1 cellular context compared by ENCODE assay signal in genomic region chr20:44738779-44739477, GRCh38.
A peak's percentile ranks its signal among the peaks of the same experiment; 100 is the strongest.
TF ChIP-seq lines count a peak whose summit lies in the region.

No MANE protein-coding gene starts in this region.

TF ChIP-seq in K562, 482 proteins besides CTCF, POLR2A, EP300 and RAD21 (continued from another document and continues in another):
- TF ChIP-seq IRF9 (tag; IDR thresholded peaks at IDR 0.05): no peak
- no peak for TF ChIP-seq HOXB6 (CRISPR knock-in tag; IDR thresholded peaks at IDR 0.05; ENCODE audit: borderline replicate concordance)
- no peak for TF ChIP-seq SNAPC5 (CRISPR knock-in tag; IDR thresholded peaks at IDR 0.05)
- peak; percentile 79 for TF ChIP-seq MBD2 (IDR thresholded peaks at IDR 0.05; ENCODE audit: borderline replicate concordance, low read depth)
- TF ChIP-seq MXI1 (IDR thresholded peaks at IDR 0.05; ENCODE audit: low read depth, low read length): no peak
- TF ChIP-seq SIX5 (IDR thresholded peaks at IDR 0.05; ENCODE audit: borderline replicate concordance in 1 of 2, insufficient read depth in 1 of 2, low read depth in 1 of 2, low read length in 2 of 2): peak; percentile 74
- TF ChIP-seq ZNF311 (CRISPR knock-in tag; IDR thresholded peaks at IDR 0.05): no peak
- TF ChIP-seq DLX4 (CRISPR knock-in tag; IDR thresholded peaks at IDR 0.05): no peak
- no peak for TF ChIP-seq E4F1 (CRISPR knock-in tag; IDR thresholded peaks at IDR 0.05; ENCODE audit: borderline replicate concordance)
- TF ChIP-seq ZNF212 (CRISPR knock-in tag; IDR thresholded peaks at IDR 0.05): no peak
- TF ChIP-seq KAT2B (IDR thresholded peaks at IDR 0.05; ENCODE audit: low read depth, low read length): no peak
- TF ChIP-seq DMBX1 (CRISPR knock-in tag; IDR thresholded peaks at IDR 0.05; ENCODE audit: borderline replicate concordance): no peak
- TF ChIP-seq MAX (CRISPR knock-in tag; IDR thresholded peaks at IDR 0.05): 0 out of 2 replicates have a peak, but pooled peaks have one; percentile 38
- TF ChIP-seq USF2 (CRISPR knock-in tag; IDR thresholded peaks at IDR 0.05): peak; percentile 96
- TF ChIP-seq HBP1 (CRISPR knock-in tag; IDR thresholded peaks at IDR 0.05): no peak
- no peak for TF ChIP-seq POLR3A (IDR thresholded peaks at IDR 0.05; ENCODE audit: borderline replicate concordance, extremely low read depth, insufficient read depth, insufficient read length)
- TF ChIP-seq ADNP (tag; IDR thresholded peaks at IDR 0.05): no peak
- TF ChIP-seq MTA2 (IDR thresholded peaks at IDR 0.05; ENCODE audit: low read depth): no peak
- no peak for TF ChIP-seq RCOR1 (IDR thresholded peaks at IDR 0.05; ENCODE audit: borderline replicate concordance in 1 of 2, low read depth in 2 of 2, low read length in 2 of 2)
- TF ChIP-seq NFRKB (IDR thresholded peaks at IDR 0.05; ENCODE audit: low read depth): no peak
- no peak for TF ChIP-seq PTTG1 (tag; IDR thresholded peaks at IDR 0.05; ENCODE audit: low read depth)
- no peak for TF ChIP-seq NCOA1 (IDR thresholded peaks at IDR 0.05; ENCODE audit: low read depth)
- peak; percentile 76; the same call in 1 of the 2 replicates for TF ChIP-seq L3MBTL2 (IDR thresholded peaks at IDR 0.05)
- no peak for TF ChIP-seq ETV6 (IDR thresholded peaks at IDR 0.05; ENCODE audit: borderline replicate concordance in 1 of 2, low read depth in 2 of 2, low read length in 1 of 2)
- no peak for TF ChIP-seq ETV6 (CRISPR knock-in tag; IDR thresholded peaks at IDR 0.05; ENCODE audit: borderline replicate concordance)
- TF ChIP-seq JUND (IDR thresholded peaks at IDR 0.05; ENCODE audit: borderline replicate concordance, low read depth, low read length): peak; percentile 43; the same call in 1 of the 2 replicates
- TF ChIP-seq JUND (tag; IDR thresholded peaks at IDR 0.05; ENCODE audit: borderline replicate concordance, low read depth, low read length): no peak
- no peak for TF ChIP-seq GTF2F1 (IDR thresholded peaks at IDR 0.05; ENCODE audit: low read depth, low read length)
- TF ChIP-seq RAD51 (IDR thresholded peaks at IDR 0.05; ENCODE audit: borderline replicate concordance, low read depth): peak; percentile 90
- no peak for TF ChIP-seq ATF1 (CRISPR knock-in tag; IDR thresholded peaks at IDR 0.05)
- peak; percentile 66 for TF ChIP-seq ATF1 (tag; IDR thresholded peaks at IDR 0.05)
- TF ChIP-seq POLR2AphosphoS2 (IDR thresholded peaks at IDR 0.05; ENCODE audit: low read length): no peak
- TF ChIP-seq CREM (IDR thresholded peaks at IDR 0.05; ENCODE audit: low read depth): peak; percentile 68
- TF ChIP-seq ZNF408 (CRISPR knock-in tag; IDR thresholded peaks at IDR 0.05; ENCODE audit: low read depth): no peak
- peak; percentile 92 for TF ChIP-seq ZNF143 (CRISPR knock-in tag; IDR thresholded peaks at IDR 0.05)
- TF ChIP-seq CREB3L1 (IDR thresholded peaks at IDR 0.05; ENCODE audit: borderline replicate concordance, low read depth): peak; percentile 53; the same call in 1 of the 2 replicates
- peak; percentile 83 for TF ChIP-seq PKNOX1 (IDR thresholded peaks at IDR 0.05)
- TF ChIP-seq CTCFL (IDR thresholded peaks at IDR 0.05; ENCODE audit: borderline replicate concordance, insufficient read depth, low read depth, low read length, poor library complexity, severe bottlenecking): no peak
- no peak for TF ChIP-seq FOXA1 (IDR thresholded peaks at IDR 0.05; ENCODE audit: borderline replicate concordance)
- TF ChIP-seq STAT5B (CRISPR knock-in tag; IDR thresholded peaks at IDR 0.05): no peak
- TF ChIP-seq TFE3 (CRISPR knock-in tag; IDR thresholded peaks at IDR 0.05): peak; percentile 78
- TF ChIP-seq USF1 (CRISPR knock-in tag; IDR thresholded peaks at IDR 0.05): peak; percentile 96
- TF ChIP-seq ELF1 (tag; IDR thresholded peaks at IDR 0.05): peak; percentile 89
- TF ChIP-seq LARP7 (IDR thresholded peaks at IDR 0.05): no peak
- TF ChIP-seq EZH2 (IDR thresholded peaks at IDR 0.05; ENCODE audit: borderline replicate concordance, low read depth, low read length): no peak
- no peak for TF ChIP-seq DACH1 (IDR thresholded peaks at IDR 0.05; ENCODE audit: partially characterized antibody)
- no peak for TF ChIP-seq ZBTB11 (CRISPR knock-in tag; IDR thresholded peaks at IDR 0.05)
- no peak for TF ChIP-seq ID3 (CRISPR knock-in tag; IDR thresholded peaks at IDR 0.05)
- no peak for TF ChIP-seq ID3 (tag; IDR thresholded peaks at IDR 0.05)
